Comparison of ENCODE assay signal across 1 cellular context in genomic region chr18:2994190-2994589, GRCh38.
TF ChIP-seq lines count a peak whose summit lies in the region.

No MANE protein-coding gene starts in this region.

TF ChIP-seq in GM12878, 131 proteins besides CTCF, POLR2A, EP300 and RAD21:
- TF ChIP-seq ATF3 (IDR thresholded peaks at IDR 0.05; ENCODE audit: borderline replicate concordance, extremely low read depth, low read depth, low read length): no peak
- TF ChIP-seq BRCA1 (IDR thresholded peaks at IDR 0.05; ENCODE audit: low read depth, low read length): no peak
- no peak for TF ChIP-seq CHD4 (IDR thresholded peaks at IDR 0.05)
- TF ChIP-seq PRDM15 (CRISPR knock-in tag; IDR thresholded peaks at IDR 0.05): no peak
- TF ChIP-seq HSF1 (IDR thresholded peaks at IDR 0.05; ENCODE audit: low read depth, low read length): no peak
- no peak for TF ChIP-seq SUPT20H (IDR thresholded peaks at IDR 0.05; ENCODE audit: borderline replicate concordance, control insufficient read depth, low read depth, low read length)
- TF ChIP-seq FOXK2 (IDR thresholded peaks at IDR 0.05): no peak
- no peak for TF ChIP-seq USF2 (IDR thresholded peaks at IDR 0.05; ENCODE audit: borderline replicate concordance, low read depth, low read length)
- TF ChIP-seq CBX3 (IDR thresholded peaks at IDR 0.05; ENCODE audit: borderline replicate concordance, low read depth): no peak
- TF ChIP-seq TBL1XR1 (IDR thresholded peaks at IDR 0.05; ENCODE audit: low read depth, low read length): no peak
- no peak for TF ChIP-seq DPF2 (IDR thresholded peaks at IDR 0.05)
- no peak for TF ChIP-seq E4F1 (IDR thresholded peaks at IDR 0.05; ENCODE audit: borderline replicate concordance, partially characterized antibody)
- TF ChIP-seq TAF1 (IDR thresholded peaks at IDR 0.05; ENCODE audit: borderline replicate concordance, low read depth, low read length): no peak
- TF ChIP-seq PAX5 (IDR thresholded peaks at IDR 0.05; ENCODE audit: borderline replicate concordance, low read depth, low read length): no peak
- TF ChIP-seq RBBP5 (conservative IDR thresholded peaks at IDR 0.05): no peak
- no peak for TF ChIP-seq SMAD5 (IDR thresholded peaks at IDR 0.05; ENCODE audit: low read depth)
- TF ChIP-seq JUND (IDR thresholded peaks at IDR 0.05; ENCODE audit: low read depth, low read length): no peak
- no peak for TF ChIP-seq NFXL1 (IDR thresholded peaks at IDR 0.05; ENCODE audit: borderline replicate concordance)
- TF ChIP-seq MYB (IDR thresholded peaks at IDR 0.05; ENCODE audit: borderline replicate concordance, low read depth, low read length): no peak
- TF ChIP-seq NFYA (IDR thresholded peaks at IDR 0.05; ENCODE audit: borderline replicate concordance, low read depth, low read length): no peak
